16 cellular contexts compared by ENCODE assay signal in the genomic region with DNA sequence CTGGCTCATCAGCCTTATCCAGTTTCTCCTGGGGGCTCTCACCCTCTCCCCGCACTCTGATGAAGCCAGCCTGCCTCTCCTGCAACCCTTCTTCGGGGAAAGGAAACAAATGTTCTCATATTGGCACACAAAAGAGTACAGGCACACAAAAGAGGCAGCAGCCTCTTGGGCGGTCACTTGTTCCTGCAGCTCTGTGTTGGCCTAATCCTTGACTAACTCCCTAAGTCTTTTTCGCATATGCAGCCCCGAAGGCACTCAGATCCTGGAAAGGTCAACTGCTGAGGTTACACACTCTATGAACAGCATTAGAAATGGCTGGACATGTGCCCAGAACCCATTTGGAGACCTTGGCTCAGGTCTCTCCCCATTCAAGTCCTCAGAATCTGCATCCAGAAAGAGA. TPM values are rescaled to one million over a fixed set of nuclear protein-coding genes. Genes with fewer than 3 reads are reported as not detected.
DNase-seq lines count a peak whose midpoint lies in the region; ATAC-seq and TF ChIP-seq lines count a peak whose summit lies in the region.
"Had no signal": no experiment of that assay in that cellular context is flagged by ENCODE, and none has a peak within 500 bp of the region (broad histone marks: within the 10 kb centered on the region; RNA-seq: fewer than 3 reads in every experiment).

No MANE protein-coding gene starts in this region.

- 55 to 69% (median 60%) methylated on average over 5 of the region's 5 CpGs for WGBS in heart left ventricle, 4 donors
- 5 to 39% methylated on average over 5 of the region's 5 CpGs for WGBS in thyroid gland, 2 donors

- H3K27ac ChIP-seq in heart left ventricle (peak overlapping the region in 11 of 12 donors; percentile 30 to 79 (median 63)), neural progenitor cell (no peak overlapping the region), thyroid gland (peak overlapping the region; percentile 80 to 95 (median 87))

- H3K27me3 Mint-ChIP-seq in neural progenitor cell (ENCODE audit: insufficient read depth, low read depth): peaks cover 7% of the 10 kb centered on the region
- no peaks in the 10 kb centered on the region for H3K27me3 Mint-ChIP-seq in activated T-helper 17 cell treated with anti-CD3 and anti-CD28 coated beads, Interleukin-2, amount 50 U/mL, for 72 hours

- H3K9ac ChIP-seq in neural progenitor cell: no peak overlapping the region

- ATAC-seq in heart left ventricle (peak; percentile 63 to 84 (median 72)), GM19397 (IDR thresholded peaks at IDR 0.05; ENCODE audit: unreplicated experiment) (no peak)
- no peak for ATAC-seq in activated T-helper 17 cell treated with anti-CD3 and anti-CD28 coated beads, Interleukin-2, amount 50 U/mL, for 72 hours (replicated peaks)

- TF ChIP-seq CTCF in heart left ventricle (IDR thresholded peaks at IDR 0.05) (no peak), neural progenitor cell (IDR thresholded peaks at IDR 0.05) (no peak), thyroid gland (IDR thresholded peaks at IDR 0.05) (no peak)

- H3K4me1 ChIP-seq in heart left ventricle (peaks cover 0 to 22% (median 16%) of the 10 kb centered on the region in 12 donors), neural progenitor cell (peaks cover 10% of the 10 kb centered on the region), thyroid gland (peaks cover 28 to 34% of the 10 kb centered on the region in 2 donors)

- intact Hi-C loops in heart left ventricle (cut with DNase I): no loop called here
- intact Hi-C loops in thyroid gland (cut with DNase I): no loop called here

- H3K9me3 Mint-ChIP-seq in neural progenitor cell: no peaks in the 10 kb centered on the region
- no peaks in the 10 kb centered on the region for H3K9me3 Mint-ChIP-seq in activated T-helper 17 cell treated with anti-CD3 and anti-CD28 coated beads, Interleukin-2, amount 50 U/mL, for 72 hours

- H3K36me3 ChIP-seq in heart left ventricle (no peaks in the 10 kb centered on the region), neural progenitor cell (no peaks in the 10 kb centered on the region), thyroid gland (no peaks in the 10 kb centered on the region)
- H3K36me3 ChIP-seq: neutrophil had no signal

- DNase-seq in amygdala (lab: John Stamatoyannopoulos, UW) (peak in 29 of 56 donors; percentile 4 to 81 (median 33)), heart left ventricle (peak in 4 of 5 donors; percentile 33 to 75 (median 52)), neural progenitor cell (ENCODE audit: low spot score) (no peak), thyroid gland (peak; percentile 85 to 91)
- no peak for DNase-seq in activated naive CD4-positive, alpha-beta T cell (lab: John Stamatoyannopoulos, UW)
- DNase-seq in effector CD8-positive, alpha-beta T cell (lab: John Stamatoyannopoulos, UW): no peak
- DNase-seq: activated CD4-positive, alpha-beta T cell treated with anti-CD3 and anti-CD28 coated beads for 1 hour; AML-193; DMS153; kidney glomerular epithelial cell; NCI-H2227 treated with DMSO at 0.1 percent for 48 hours; SW 1271 had no signal

- H4K20me1 ChIP-seq in neural progenitor cell (ENCODE audit: low read depth): no peaks in the 10 kb centered on the region

- peak overlapping the region; percentile 1 for H3K4me2 ChIP-seq in neural progenitor cell

- no peaks in the 10 kb centered on the region for H3K79me2 ChIP-seq in neural progenitor cell (ENCODE audit: low read depth)

- H3K4me1 Mint-ChIP-seq in neural progenitor cell: peaks cover 6% of the 10 kb centered on the region
- no peaks in the 10 kb centered on the region for H3K4me1 Mint-ChIP-seq in activated T-helper 17 cell treated with anti-CD3 and anti-CD28 coated beads, Interleukin-2, amount 50 U/mL, for 72 hours

- H3F3A ChIP-seq in neural progenitor cell (ENCODE audit: low read depth): no peaks in the 10 kb centered on the region

- H3K27ac Mint-ChIP-seq in neural progenitor cell: peak overlapping the region; percentile 95
- H3K27ac Mint-ChIP-seq in activated T-helper 17 cell treated with anti-CD3 and anti-CD28 coated beads, Interleukin-2, amount 50 U/mL, for 72 hours: no peak overlapping the region

- TF ChIP-seq POLR2A in heart left ventricle (IDR thresholded peaks at IDR 0.05): no peak
- no peak for TF ChIP-seq POLR2A in thyroid gland (IDR thresholded peaks at IDR 0.05)

- H3K27me3 ChIP-seq in heart left ventricle (no peaks in the 10 kb centered on the region), neural progenitor cell (no peaks in the 10 kb centered on the region), thyroid gland (no peaks in the 10 kb centered on the region)
- H3K27me3 ChIP-seq: neutrophil had no signal

- H3K4me3 Mint-ChIP-seq in neural progenitor cell: no peak overlapping the region
- H3K4me3 Mint-ChIP-seq in activated T-helper 17 cell treated with anti-CD3 and anti-CD28 coated beads, Interleukin-2, amount 50 U/mL, for 72 hours: no peak overlapping the region

- H3K9me3 ChIP-seq in heart left ventricle (no peaks in the 10 kb centered on the region), neural progenitor cell (ENCODE audit: low read depth) (no peaks in the 10 kb centered on the region), thyroid gland (no peaks in the 10 kb centered on the region)
- H3K9me3 ChIP-seq: neutrophil had no signal

- H3K4me3 ChIP-seq in heart left ventricle (no peak overlapping the region), neural progenitor cell (no peak overlapping the region), thyroid gland (replicated peaks in 1 of 3) (no peak overlapping the region)

- no peak overlapping the region for H2AFZ ChIP-seq in neural progenitor cell (replicated peaks)

- H3K36me3 Mint-ChIP-seq in neural progenitor cell: no peaks in the 10 kb centered on the region
- no peaks in the 10 kb centered on the region for H3K36me3 Mint-ChIP-seq in activated T-helper 17 cell treated with anti-CD3 and anti-CD28 coated beads, Interleukin-2, amount 50 U/mL, for 72 hours (ENCODE audit: low read depth)

RNA-seq across cellular contexts. Expression of a gene that starts 7.4 kb away (rescaled TPM):
- total RNA-seq in heart left ventricle (1 to 10 TPM in 1 of 9 donors, under 1 TPM in 1, not detected in 7; 0.48 to 3.0 TPM), neural progenitor cell (ENCODE audit: low replicate concordance) (not detected in 2 replicates), thyroid gland (1 to 10 TPM in 3 of 4 donors, not detected in 1; 4.8 to 6.5 (median 5.4) TPM)
- polyA plus RNA-seq in heart left ventricle: 1 to 10 TPM in 1 of 2 donors, under 1 TPM in 1; 0.76 to 1.2 TPM
- not detected for total RNA-seq in activated T-helper 17 cell treated with anti-CD3 and anti-CD28 coated beads, Interleukin-2, amount 50 U/mL, for 72 hours
- total RNA-seq: glomerular endothelial cell had no signal

RNA-seq across cellular contexts. Expression of a gene that starts 25.0 kb away (rescaled TPM):
- total RNA-seq in heart left ventricle (1 to 10 TPM; 2.7 to 7.5 (median 4.8) TPM), neural progenitor cell (ENCODE audit: low replicate concordance) (49.9 and 57.3 TPM in 2 replicates), thyroid gland (10 to 100 TPM; 28.5 to 48.7 (median 37.8) TPM)
- polyA plus RNA-seq in heart left ventricle: 1 to 10 TPM; 3.0 to 3.9 TPM
- total RNA-seq in activated T-helper 17 cell treated with anti-CD3 and anti-CD28 coated beads, Interleukin-2, amount 50 U/mL, for 72 hours: 10 to 100 TPM; 36.8 to 58.4 TPM

RNA-seq across cellular contexts. Expression of a gene that starts 27.7 kb away (rescaled TPM):
- total RNA-seq in heart left ventricle: 1 to 10 TPM in 5 of 9 donors, under 1 TPM in 4; 0.49 to 3.6 (median 1.1) TPM
- polyA plus RNA-seq in heart left ventricle: under 1 TPM; 0.42 to 0.57 TPM
- 51.8 and 74.1 TPM in 2 replicates for total RNA-seq in neural progenitor cell (ENCODE audit: low replicate concordance)
- 1 to 10 TPM in 3 of 4 donors, under 1 TPM in 1; 0.94 to 4.0 (median 3.7) TPM for total RNA-seq in thyroid gland
- total RNA-seq in activated T-helper 17 cell treated with anti-CD3 and anti-CD28 coated beads, Interleukin-2, amount 50 U/mL, for 72 hours: 10 to 100 TPM; 18.8 to 42.7 TPM

Comparison
In these comparisons a context has a peak if more than half of its experiments do, and no peak if none do; other contexts are left out.
1. DNase-seq: peak in amygdala (29 of 56), heart left ventricle (4 of 5) and thyroid gland (2 of 2); none in neural progenitor cell (single experiment), activated naive CD4-positive, alpha-beta T cell (0 of 4) and effector CD8-positive, alpha-beta T cell (single experiment).
2. ATAC-seq: peak in heart left ventricle (4 of 4); none in activated T-helper 17 cell treated with anti-CD3 and anti-CD28 coated beads, Interleukin-2, amount 50 U/mL, for 72 hours (single experiment) and GM19397 (single experiment).